In the genomic region with DNA sequence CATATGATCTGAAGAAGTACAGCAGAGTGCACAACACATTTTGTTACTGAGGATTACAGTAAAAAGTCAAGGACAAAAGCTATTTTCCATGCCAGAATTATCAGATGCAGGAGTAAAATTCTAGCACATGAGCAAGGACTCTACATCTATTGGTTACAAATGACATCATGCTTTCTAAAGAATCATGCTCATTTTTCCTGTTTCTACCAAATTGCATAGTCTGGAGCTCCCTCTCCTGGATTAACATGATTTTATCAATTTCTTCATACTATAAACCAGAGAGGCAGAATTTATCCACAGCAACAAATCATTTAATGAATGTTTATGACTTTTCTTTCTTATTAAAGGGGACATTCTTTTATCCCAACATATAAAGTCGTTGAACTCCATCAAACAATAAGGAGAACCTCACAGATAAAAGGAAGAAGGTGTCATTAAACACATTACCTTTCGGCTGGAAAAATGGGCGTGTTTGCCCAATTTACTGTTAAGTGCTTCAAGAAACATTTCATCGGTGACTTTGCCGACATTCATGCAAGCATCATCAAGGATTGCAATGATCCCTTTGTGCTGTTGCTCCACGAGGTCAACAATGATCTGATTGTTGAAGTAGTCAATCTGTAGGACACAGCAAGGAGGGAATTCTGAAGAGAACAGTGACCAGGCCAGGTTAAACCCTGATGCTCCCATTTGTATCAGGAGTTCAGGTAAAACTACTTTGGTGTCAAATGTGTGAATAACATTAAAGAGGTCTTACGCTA, we compare ENCODE assay signal across 8 cellular contexts.
DNase-seq lines count a peak whose midpoint lies in the region; ATAC-seq lines count a peak whose summit lies in the region.

No MANE protein-coding gene starts in this region.

- DNase-seq in DMS79 treated with DMSO at 0.1 percent for 48 hours (lab: John Stamatoyannopoulos, UW): peak; percentile 35
- DNase-seq in DMS79 (lab: John Stamatoyannopoulos, UW): no peak
- DNase-seq in NCI-H1105 (lab: John Stamatoyannopoulos, UW): peak; percentile 28
- peak; percentile 59 for DNase-seq in SKM-1 treated with dmso at 0.1 percent for 144 hours (lab: John Stamatoyannopoulos, UW; ENCODE audit: unreplicated experiment)
- peak; percentile 83 for DNase-seq in fibroblast of peridontal ligament (ENCODE audit: extremely low read depth)
- DNase-seq in non-pigmented ciliary epithelial cell (ENCODE audit: low read depth): peak; percentile 61
- no peak for DNase-seq in stimulated activated CD4-positive, alpha-beta T cell treated with anti-CD3 and anti-CD28 coated beads, Interleukin-15, amount 100 ng/mL, for 24 hours

- ATAC-seq in GM18909 (IDR thresholded peaks at IDR 0.05; ENCODE audit: poor library complexity, unreplicated experiment): no peak

Comparison
In these comparisons a context has a peak if more than half of its experiments do, and no peak if none do; other contexts are left out.
1. DNase-seq: peak in DMS79 treated with DMSO at 0.1 percent for 48 hours (single experiment), NCI-H1105 (single experiment), SKM-1 treated with dmso at 0.1 percent for 144 hours (single experiment), fibroblast of peridontal ligament (single experiment) and non-pigmented ciliary epithelial cell (single experiment); none in DMS79 (single experiment) and stimulated activated CD4-positive, alpha-beta T cell treated with anti-CD3 and anti-CD28 coated beads, Interleukin-15, amount 100 ng/mL, for 24 hours (single experiment).